ENCODE assay signal across 8 cellular contexts in genomic region chr2:148644885-148645134, GRCh38. TPM values are rescaled to one million over a fixed set of nuclear protein-coding genes. Genes with fewer than 3 reads are reported as not detected.
DNase-seq lines count a peak whose midpoint lies in the region; ATAC-seq and TF ChIP-seq lines count a peak whose summit lies in the region.

No MANE protein-coding gene starts in this region.

- no peak for TF ChIP-seq CTCF in smooth muscle cell (IDR thresholded peaks at IDR 0.05; ENCODE audit: borderline replicate concordance, insufficient read depth, poor library complexity, severe bottlenecking)

- H3K27me3 Mint-ChIP-seq in T-helper 1 cell treated with Interleukin-12 subunit alpha and Interleukin-12 subunit beta and Interleukin-4 antibody, amounts not matched to agents 30 μg/mL and 1 μg/mL, for 36 hours (ENCODE audit: low read depth), result peaks cover 24% of the 10 kb centered on the region
- H3K27me3 Mint-ChIP-seq in activated CD4-positive, alpha-beta memory T cell treated with anti-CD3 and anti-CD28 coated beads for 36 hours, result peaks cover 10% of the 10 kb centered on the region

- no peaks in the 10 kb centered on the region for H3K36me3 ChIP-seq in smooth muscle cell (ENCODE audit: low read depth)

- in situ Hi-C loops in ACHN (cut with HindIII; ENCODE audit: low pct_ligation_motif_present, low pct_unique_long_range_greater_than_20kb, low sequenced_read_pairs), result no loop called here

- H3K79me2 ChIP-seq in smooth muscle cell (ENCODE audit: low read depth), result peaks cover 37% of the 10 kb centered on the region

- peak overlapping the region; percentile 95 for H3K4me3 ChIP-seq in smooth muscle cell

- peak overlapping the region; percentile 95 for H2AFZ ChIP-seq in smooth muscle cell (ENCODE audit: low read depth)

- H3K9me3 ChIP-seq in smooth muscle cell (replicated peaks; ENCODE audit: low read depth), result no peaks in the 10 kb centered on the region

- H3K9me3 Mint-ChIP-seq in T-helper 1 cell treated with Interleukin-12 subunit alpha and Interleukin-12 subunit beta and Interleukin-4 antibody, amounts not matched to agents 30 μg/mL and 1 μg/mL, for 36 hours, result no peaks in the 10 kb centered on the region
- no peaks in the 10 kb centered on the region for H3K9me3 Mint-ChIP-seq in activated CD4-positive, alpha-beta memory T cell treated with anti-CD3 and anti-CD28 coated beads for 36 hours

- H3K27me3 ChIP-seq in smooth muscle cell (ENCODE audit: low read depth), result no peaks in the 10 kb centered on the region

- CTCF ChIA-PET in activated CD4-positive, alpha-beta memory T cell treated with anti-CD3 and anti-CD28 coated beads for 36 hours (lab: Charles Lee), result interaction anchor here (1.0 to 2.2 kb wide), 2 partner anchors 11 to 136 kb away, joined by 4 to 8 read pairs; no protein-coding TSS in a partner anchor

- H3K4me1 Mint-ChIP-seq in T-helper 1 cell treated with Interleukin-12 subunit alpha and Interleukin-12 subunit beta and Interleukin-4 antibody, amounts not matched to agents 30 μg/mL and 1 μg/mL, for 36 hours (ENCODE audit: low read depth), result peaks cover 26% of the 10 kb centered on the region
- peaks cover 34% of the 10 kb centered on the region for H3K4me1 Mint-ChIP-seq in activated CD4-positive, alpha-beta memory T cell treated with anti-CD3 and anti-CD28 coated beads for 36 hours (ENCODE audit: low read depth)

- intact Hi-C loops in activated CD4-positive, alpha-beta memory T cell treated with anti-CD3 and anti-CD28 coated beads for 36 hours (cut with micrococcal nuclease), result loop anchor here (1.0 to 10.0 kb wide), 11 partner anchors 8 to 1350 kb away; partner anchors contain the start of genes ACVR2A, KIF5C, MMADHC and ORC4
- intact Hi-C loops in left ventricle myocardium superior (cut with micrococcal nuclease), result no loop called here

- H3K4me1 ChIP-seq in smooth muscle cell (ENCODE audit: low read depth), result peaks cover 10% of the 10 kb centered on the region

- H3K4me2 ChIP-seq in smooth muscle cell, result peak overlapping the region; percentile 97

- H3K36me3 Mint-ChIP-seq in T-helper 1 cell treated with Interleukin-12 subunit alpha and Interleukin-12 subunit beta and Interleukin-4 antibody, amounts not matched to agents 30 μg/mL and 1 μg/mL, for 36 hours (ENCODE audit: low read depth), result peaks cover 9% of the 10 kb centered on the region
- peaks cover 2% of the 10 kb centered on the region for H3K36me3 Mint-ChIP-seq in activated CD4-positive, alpha-beta memory T cell treated with anti-CD3 and anti-CD28 coated beads for 36 hours

- peaks cover 43% of the 10 kb centered on the region for H4K20me1 ChIP-seq in smooth muscle cell (ENCODE audit: low read depth)

- POLR2A ChIA-PET in activated CD4-positive, alpha-beta memory T cell treated with anti-CD3 and anti-CD28 coated beads for 36 hours (lab: Charles Lee), result no interaction called here

- H3K27ac Mint-ChIP-seq in T-helper 1 cell treated with Interleukin-12 subunit alpha and Interleukin-12 subunit beta and Interleukin-4 antibody, amounts not matched to agents 30 μg/mL and 1 μg/mL, for 36 hours, result peak overlapping the region; percentile 97
- H3K27ac Mint-ChIP-seq in activated CD4-positive, alpha-beta memory T cell treated with anti-CD3 and anti-CD28 coated beads for 36 hours, result peak overlapping the region; percentile 98

- peak overlapping the region; percentile 96 for H3K27ac ChIP-seq in smooth muscle cell (ENCODE audit: low read depth)

- DNase-seq in T-helper 1 cell (no peak), left ventricle myocardium superior (no peak), smooth muscle cell (lab: John Stamatoyannopoulos, UW; ENCODE audit: unreplicated experiment) (no peak), ACHN (no peak), GDM1 (lab: John Stamatoyannopoulos, UW) (no peak)
- DNase-seq in activated CD4-positive, alpha-beta memory T cell treated with anti-CD3 and anti-CD28 coated beads for 36 hours, result no peak

- no peaks in the 10 kb centered on the region for H3F3A ChIP-seq in smooth muscle cell (ENCODE audit: low read depth)

- WGBS in smooth muscle cell (ENCODE audit: low lambda C conversion rate), result 3% methylated on average over 6 of the region's 27 CpGs

- peak overlapping the region; percentile 96 for H3K4me3 Mint-ChIP-seq in T-helper 1 cell treated with Interleukin-12 subunit alpha and Interleukin-12 subunit beta and Interleukin-4 antibody, amounts not matched to agents 30 μg/mL and 1 μg/mL, for 36 hours
- H3K4me3 Mint-ChIP-seq in activated CD4-positive, alpha-beta memory T cell treated with anti-CD3 and anti-CD28 coated beads for 36 hours, result peak overlapping the region; percentile 86

- H3K9ac ChIP-seq in smooth muscle cell (ENCODE audit: low read depth), result peak overlapping the region; percentile 99

- ATAC-seq in HG03039 (IDR thresholded peaks at IDR 0.05; ENCODE audit: unreplicated experiment) (peak; percentile 34), left ventricle myocardium superior (peak; percentile 79)

RNA-seq across cellular contexts. Expression of gene EPC2, which starts 0.3 kb away (rescaled TPM):
- 10 to 100 TPM; 16.7 to 16.9 TPM for total RNA-seq in activated CD4-positive, alpha-beta memory T cell treated with anti-CD3 and anti-CD28 coated beads for 36 hours
- total RNA-seq in left ventricle myocardium superior (24.2 TPM), smooth muscle cell (26.7 and 28.2 TPM in 2 replicates)
- polyA plus RNA-seq in smooth muscle cell, result 2.7 and 5.1 TPM in 2 replicates
